In genomic region chr13:43905435-43906031, GRCh38 we compare ENCODE assay signal across 8 cellular contexts. TPM values are rescaled to one million over a fixed set of nuclear protein-coding genes. Genes with fewer than 3 reads are reported as not detected.
A peak's percentile ranks its signal among the peaks of the same experiment; 100 is the strongest.
DNase-seq lines count a peak whose midpoint lies in the region; ATAC-seq and TF ChIP-seq lines count a peak whose summit lies in the region.

No MANE protein-coding gene starts in this region.

- peak; percentile 53 for TF ChIP-seq CTCF in GM12864 (IDR thresholded peaks at IDR 0.05; ENCODE audit: low read depth, low read length, missing control alignments)
- peak; percentile 68 for TF ChIP-seq CTCF in epithelial cell of esophagus (IDR thresholded peaks at IDR 0.05; ENCODE audit: insufficient read depth, low read depth, low read length, missing control alignments)

- no peak overlapping the region for H3K4me3 ChIP-seq in GM12864 (ENCODE audit: low read depth, low read length)
- no peak overlapping the region for H3K4me3 ChIP-seq in epithelial cell of esophagus (ENCODE audit: low read length)

- DNase-seq in AG08396 (ENCODE audit: low spot score), result peak; percentile 46
- DNase-seq in GM12864 (ENCODE audit: low read depth), result peak; percentile 12
- peak; percentile 7 for DNase-seq in NCI-H1417 treated with DMSO at 0.1 percent for 48 hours (lab: John Stamatoyannopoulos, UW)
- DNase-seq in T-helper 17 cell, result peak in 1 of 3 donors; percentile 10
- DNase-seq in epithelial cell of esophagus (ENCODE audit: low read depth), result peak; percentile 65
- peak; percentile 54 for DNase-seq in middle frontal gyrus (ENCODE audit: extremely low spot score, low spot score)

- H3K9me3 ChIP-seq in T-helper 17 cell (ENCODE audit: control insufficient read depth, low read length, poor library complexity, severe bottlenecking), result no peaks in the 10 kb centered on the region

- no peak overlapping the region for H3K27ac Mint-ChIP-seq in T-helper 17 cell

- no peaks in the 10 kb centered on the region for H3K36me3 Mint-ChIP-seq in T-helper 17 cell (ENCODE audit: low read depth)

- peaks cover 36% of the 10 kb centered on the region for H3K27me3 Mint-ChIP-seq in T-helper 17 cell

- ATAC-seq in T-helper 17 cell (peak; percentile 82), GM18873 (IDR thresholded peaks at IDR 0.05; ENCODE audit: low FRiP score, unreplicated experiment) (no peak), GM21737 (IDR thresholded peaks at IDR 0.05; ENCODE audit: unreplicated experiment) (no peak)

- H3K4me1 Mint-ChIP-seq in T-helper 17 cell, result peaks cover 8% of the 10 kb centered on the region

- no peak overlapping the region for H3K4me3 Mint-ChIP-seq in T-helper 17 cell

RNA-seq across cellular contexts. Expression of gene LACC1, which starts 25.8 kb away (rescaled TPM):
- total RNA-seq in T-helper 17 cell, result 1 to 10 TPM; 3.1 to 4.0 TPM

RNA-seq across cellular contexts. Expression of gene CCDC122, which starts 26.0 kb away (rescaled TPM):
- 1 to 10 TPM; 1.3 to 1.4 TPM for total RNA-seq in T-helper 17 cell
